Comparison of ENCODE assay signal across 8 cellular contexts in the genomic region with DNA sequence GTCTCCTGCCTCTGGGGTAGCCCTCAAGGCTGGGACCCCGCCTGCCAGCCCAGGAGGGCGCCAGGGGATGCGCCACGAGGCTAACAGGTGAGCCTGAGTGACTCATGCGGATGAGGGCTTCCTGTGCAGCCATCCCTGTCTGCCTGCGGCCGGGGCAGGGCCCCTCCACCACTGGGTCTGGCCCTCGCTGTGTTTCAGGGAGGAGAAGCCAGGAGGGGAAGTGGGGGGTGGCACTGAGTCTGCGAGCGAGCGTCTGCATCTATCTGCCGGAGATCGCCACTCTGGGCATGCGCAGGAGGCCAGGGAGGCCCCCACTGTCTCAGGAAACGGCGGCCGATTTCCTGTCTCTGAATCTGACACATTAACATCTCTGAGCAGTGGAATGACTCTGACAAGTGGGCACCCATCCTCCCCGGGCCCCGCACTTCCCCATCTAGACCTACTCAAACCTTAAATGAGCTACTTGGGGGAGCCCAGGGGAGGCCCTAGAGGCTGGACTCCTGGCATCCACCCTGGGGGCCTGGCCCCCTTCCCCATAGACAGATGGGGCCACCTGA. TPM values are rescaled to one million over a fixed set of nuclear protein-coding genes. Genes with fewer than 3 reads are reported as not detected.
A peak's percentile ranks its signal among the peaks of the same experiment; 100 is the strongest.
DNase-seq lines count a peak whose midpoint lies in the region; ATAC-seq and TF ChIP-seq lines count a peak whose summit lies in the region.

No MANE protein-coding gene starts in this region.

- H3K4me1 Mint-ChIP-seq in activated T-cell treated with anti-CD3 and anti-CD28 coated beads, Interleukin-2, amount 50 U/mL, for 4 hours (ENCODE audit: low read depth) = peaks cover 73% of the 10 kb centered on the region
- peaks cover 30% of the 10 kb centered on the region for H3K4me1 Mint-ChIP-seq in neural progenitor cell

- H3F3A ChIP-seq in neural progenitor cell (ENCODE audit: low read depth) = no peaks in the 10 kb centered on the region

- peak; percentile 53 for TF ChIP-seq POLR2A in GM19099 (IDR thresholded peaks at IDR 0.05; ENCODE audit: extremely low read depth, insufficient read length, low read depth)

- no peaks in the 10 kb centered on the region for H4K20me1 ChIP-seq in OCI-LY3 (ENCODE audit: insufficient read depth, low read length)
- H4K20me1 ChIP-seq in neural progenitor cell (ENCODE audit: low read depth) = peaks cover 11% of the 10 kb centered on the region

- H3K79me2 ChIP-seq in OCI-LY3 (ENCODE audit: low read length) (no peaks in the 10 kb centered on the region), neural progenitor cell (ENCODE audit: low read depth) (no peaks in the 10 kb centered on the region)

- H3K27me3 ChIP-seq in OCI-LY3 (ENCODE audit: low read depth, low read length) = no peaks in the 10 kb centered on the region
- H3K27me3 ChIP-seq in neural progenitor cell = no peaks in the 10 kb centered on the region
- no peaks in the 10 kb centered on the region for H3K27me3 ChIP-seq in subcutaneous abdominal adipose tissue (ENCODE audit: control insufficient read depth in 5 of 5, insufficient read depth in 4 of 5, low read length in 5 of 5)

- TF ChIP-seq CTCF in AG10803 (conservative IDR thresholded peaks at IDR 0.05; ENCODE audit: low read length) (no peak), OCI-LY3 (IDR thresholded peaks at IDR 0.05; ENCODE audit: low read depth, low read length) (no peak), fibroblast of villous mesenchyme (IDR thresholded peaks at IDR 0.05; ENCODE audit: insufficient read depth, low read depth, low read length) (no peak), neural progenitor cell (IDR thresholded peaks at IDR 0.05) (no peak)

- H3K27me3 Mint-ChIP-seq in activated T-cell treated with anti-CD3 and anti-CD28 coated beads, Interleukin-2, amount 50 U/mL, for 4 hours (ENCODE audit: low read depth) = no peaks in the 10 kb centered on the region
- H3K27me3 Mint-ChIP-seq in neural progenitor cell (ENCODE audit: insufficient read depth, low read depth) = no peaks in the 10 kb centered on the region

- ATAC-seq in HG03342 (IDR thresholded peaks at IDR 0.05; ENCODE audit: unreplicated experiment) = peak; percentile 80
- peak; percentile 92 to 93 for ATAC-seq in activated T-cell treated with anti-CD3 and anti-CD28 coated beads, Interleukin-2, amount 50 U/mL, for 4 hours

- no peaks in the 10 kb centered on the region for H3K9me3 Mint-ChIP-seq in activated T-cell treated with anti-CD3 and anti-CD28 coated beads, Interleukin-2, amount 50 U/mL, for 4 hours
- H3K9me3 Mint-ChIP-seq in neural progenitor cell = no peaks in the 10 kb centered on the region

- no peak overlapping the region for H3K27ac Mint-ChIP-seq in neural progenitor cell

- H3K27ac ChIP-seq in OCI-LY3 (ENCODE audit: low read length) = peak overlapping the region; percentile 98
- H3K27ac ChIP-seq in neural progenitor cell = no peak overlapping the region
- H3K27ac ChIP-seq in subcutaneous abdominal adipose tissue (ENCODE audit: low read depth, low read length) = peak overlapping the region; percentile 81

- H3K9ac ChIP-seq in OCI-LY3 (ENCODE audit: low read length) (peak overlapping the region; percentile 87), neural progenitor cell (no peak overlapping the region), subcutaneous abdominal adipose tissue (ENCODE audit: low read length in 5 of 5) (peak overlapping the region in 4 of 5 donors; percentile 19 to 78 (median 57))

- H2AFZ ChIP-seq in OCI-LY3 (ENCODE audit: low read depth, low read length) (peak overlapping the region; percentile 18; the same call in 1 of the 2 replicates), neural progenitor cell (replicated peaks) (no peak overlapping the region)

- H3K4me2 ChIP-seq in OCI-LY3 (ENCODE audit: low read length) = peak overlapping the region; percentile 82
- peak overlapping the region; percentile 40 for H3K4me2 ChIP-seq in neural progenitor cell

- H3K9me3 ChIP-seq in OCI-LY3 (ENCODE audit: insufficient read depth, low read length) (no peaks in the 10 kb centered on the region), neural progenitor cell (ENCODE audit: low read depth) (no peaks in the 10 kb centered on the region), subcutaneous abdominal adipose tissue (ENCODE audit: control insufficient read depth in 5 of 5, low read length in 5 of 5) (no peaks in the 10 kb centered on the region)

- H3K4me1 ChIP-seq in OCI-LY3 (ENCODE audit: low read length) (peaks cover 32% of the 10 kb centered on the region), neural progenitor cell (peaks cover 17% of the 10 kb centered on the region), subcutaneous abdominal adipose tissue (ENCODE audit: control insufficient read depth in 5 of 5, insufficient read depth in 5 of 5, low read length in 5 of 5) (peaks cover 1 to 39% (median 23%) of the 10 kb centered on the region in 5 donors)

- peak overlapping the region; percentile 67 for H3K4me3 Mint-ChIP-seq in activated T-cell treated with anti-CD3 and anti-CD28 coated beads, Interleukin-2, amount 50 U/mL, for 4 hours
- H3K4me3 Mint-ChIP-seq in neural progenitor cell = no peak overlapping the region

- DNase-seq in AG10803 (ENCODE audit: low read depth) = peak; percentile 71
- peak; percentile 98 for DNase-seq in activated T-cell treated with anti-CD3 and anti-CD28 coated beads, Interleukin-2, amount 50 U/mL, for 4 hours
- DNase-seq in fibroblast of villous mesenchyme (ENCODE audit: low read depth) = peak; percentile 56
- DNase-seq in neural progenitor cell (ENCODE audit: low spot score) = peak; percentile 55

- peak overlapping the region; percentile 27 for H3K4me3 ChIP-seq in AG10803 (ENCODE audit: low read length)
- peak overlapping the region; percentile 67 for H3K4me3 ChIP-seq in OCI-LY3 (ENCODE audit: low read length)
- H3K4me3 ChIP-seq in fibroblast of villous mesenchyme (ENCODE audit: low read depth, low read length) = no peak overlapping the region
- no peak overlapping the region for H3K4me3 ChIP-seq in neural progenitor cell
- H3K4me3 ChIP-seq in subcutaneous abdominal adipose tissue (ENCODE audit: low read depth in 1 of 5, low read length in 5 of 5) = peak overlapping the region in 3 of 5 donors; percentile 30 to 53 (median 40)

- H3K36me3 ChIP-seq in OCI-LY3 (replicated peaks; ENCODE audit: low read depth, low read length) = peaks cover 11% of the 10 kb centered on the region
- no peaks in the 10 kb centered on the region for H3K36me3 ChIP-seq in neural progenitor cell
- peaks cover 0 to 30% (median 17%) of the 10 kb centered on the region in 5 donors for H3K36me3 ChIP-seq in subcutaneous abdominal adipose tissue (ENCODE audit: control insufficient read depth in 5 of 5, insufficient read depth in 5 of 5, low read length in 5 of 5)

- H3K36me3 Mint-ChIP-seq in activated T-cell treated with anti-CD3 and anti-CD28 coated beads, Interleukin-2, amount 50 U/mL, for 4 hours (ENCODE audit: insufficient read depth) = peaks cover 16% of the 10 kb centered on the region
- H3K36me3 Mint-ChIP-seq in neural progenitor cell = peaks cover 12% of the 10 kb centered on the region

RNA-seq across cellular contexts. Expression of gene RFX1, which starts 19.7 kb away (rescaled TPM):
- total RNA-seq in activated T-cell treated with anti-CD3 and anti-CD28 coated beads, Interleukin-2, amount 50 U/mL, for 4 hours = 10 to 100 TPM; 11.3 to 13.8 (median 12.3) TPM
- 2.3 and 2.6 TPM in 2 replicates for total RNA-seq in fibroblast of villous mesenchyme
- 1.0 and 3.3 TPM in 2 replicates for total RNA-seq in neural progenitor cell (ENCODE audit: low replicate concordance)

RNA-seq across cellular contexts. Expression of gene DCAF15, which starts 34.1 kb away (rescaled TPM):
- 10 to 100 TPM; 65.2 to 75.4 (median 66.2) TPM for total RNA-seq in activated T-cell treated with anti-CD3 and anti-CD28 coated beads, Interleukin-2, amount 50 U/mL, for 4 hours
- total RNA-seq in fibroblast of villous mesenchyme (13.4 and 13.9 TPM in 2 replicates), neural progenitor cell (ENCODE audit: low replicate concordance) (28.6 and 69.9 TPM in 2 replicates)

RNA-seq across cellular contexts. Expression of gene RLN3, which starts 41.5 kb away (rescaled TPM):
- not detected for total RNA-seq in activated T-cell treated with anti-CD3 and anti-CD28 coated beads, Interleukin-2, amount 50 U/mL, for 4 hours
- total RNA-seq in fibroblast of villous mesenchyme (not detected in 2 replicates), neural progenitor cell (ENCODE audit: low replicate concordance) (not detected in 2 replicates)

RNA-seq across cellular contexts. Expression of gene IL27RA, which starts 45.1 kb away (rescaled TPM):
- 100 to 1,000 TPM in 1 of 3 donors, 10 to 100 TPM in 2; 91.2 to 102 (median 94.0) TPM for total RNA-seq in activated T-cell treated with anti-CD3 and anti-CD28 coated beads, Interleukin-2, amount 50 U/mL, for 4 hours
- total RNA-seq in fibroblast of villous mesenchyme = 2.9 and 3.9 TPM in 2 replicates
- 1.2 and 3.3 TPM in 2 replicates for total RNA-seq in neural progenitor cell (ENCODE audit: low replicate concordance)

RNA-seq across cellular contexts. Expression of gene PODNL1, which starts 48.2 kb away (rescaled TPM):
- under 1 TPM in 2 of 3 donors, not detected in 1; 0.08 to 0.30 TPM for total RNA-seq in activated T-cell treated with anti-CD3 and anti-CD28 coated beads, Interleukin-2, amount 50 U/mL, for 4 hours
- total RNA-seq in fibroblast of villous mesenchyme (2.6 TPM in 2 replicates), neural progenitor cell (ENCODE audit: low replicate concordance) (1.9 TPM in 1 of 2 replicates, not detected in the other)

Comparison
In these comparisons a context has a peak if more than half of its experiments do, and no peak if none do; other contexts are left out.
1. H3K4me3 ChIP-seq: peak in AG10803 (single experiment), OCI-LY3 (single experiment) and subcutaneous abdominal adipose tissue (3 of 5); none in fibroblast of villous mesenchyme (single experiment) and neural progenitor cell (single experiment).
2. Peak in every context shown above with its lines, with median percentiles within 50 percentile points of each other: DNase-seq.